Comparison of ENCODE assay signal across 1 cellular context in the genomic region with DNA sequence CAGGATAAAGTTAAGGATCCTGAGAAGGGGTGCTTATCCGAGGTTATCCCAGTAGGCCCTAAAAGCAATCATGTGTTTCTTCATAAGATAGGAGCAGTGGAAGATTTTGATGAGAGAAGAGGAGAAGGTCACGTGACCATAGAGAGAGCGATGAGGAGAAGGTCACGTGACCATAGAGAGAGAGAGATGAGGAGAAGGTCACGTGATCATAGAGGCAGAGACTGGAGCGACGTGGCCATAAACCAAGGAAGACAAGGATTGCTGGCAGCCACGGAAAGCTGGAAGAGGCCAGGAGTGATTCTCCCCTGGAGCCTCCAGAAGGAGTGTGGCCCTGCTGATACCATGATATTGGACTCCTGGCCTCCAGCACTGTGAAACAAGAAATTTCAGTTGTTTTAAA.
TF ChIP-seq lines count a peak whose summit lies in the region.

No MANE protein-coding gene starts in this region.

TF ChIP-seq in GM23338, 12 proteins besides CTCF, POLR2A, EP300 and RAD21 (continued from another document):
- TF ChIP-seq, protein P1, sequence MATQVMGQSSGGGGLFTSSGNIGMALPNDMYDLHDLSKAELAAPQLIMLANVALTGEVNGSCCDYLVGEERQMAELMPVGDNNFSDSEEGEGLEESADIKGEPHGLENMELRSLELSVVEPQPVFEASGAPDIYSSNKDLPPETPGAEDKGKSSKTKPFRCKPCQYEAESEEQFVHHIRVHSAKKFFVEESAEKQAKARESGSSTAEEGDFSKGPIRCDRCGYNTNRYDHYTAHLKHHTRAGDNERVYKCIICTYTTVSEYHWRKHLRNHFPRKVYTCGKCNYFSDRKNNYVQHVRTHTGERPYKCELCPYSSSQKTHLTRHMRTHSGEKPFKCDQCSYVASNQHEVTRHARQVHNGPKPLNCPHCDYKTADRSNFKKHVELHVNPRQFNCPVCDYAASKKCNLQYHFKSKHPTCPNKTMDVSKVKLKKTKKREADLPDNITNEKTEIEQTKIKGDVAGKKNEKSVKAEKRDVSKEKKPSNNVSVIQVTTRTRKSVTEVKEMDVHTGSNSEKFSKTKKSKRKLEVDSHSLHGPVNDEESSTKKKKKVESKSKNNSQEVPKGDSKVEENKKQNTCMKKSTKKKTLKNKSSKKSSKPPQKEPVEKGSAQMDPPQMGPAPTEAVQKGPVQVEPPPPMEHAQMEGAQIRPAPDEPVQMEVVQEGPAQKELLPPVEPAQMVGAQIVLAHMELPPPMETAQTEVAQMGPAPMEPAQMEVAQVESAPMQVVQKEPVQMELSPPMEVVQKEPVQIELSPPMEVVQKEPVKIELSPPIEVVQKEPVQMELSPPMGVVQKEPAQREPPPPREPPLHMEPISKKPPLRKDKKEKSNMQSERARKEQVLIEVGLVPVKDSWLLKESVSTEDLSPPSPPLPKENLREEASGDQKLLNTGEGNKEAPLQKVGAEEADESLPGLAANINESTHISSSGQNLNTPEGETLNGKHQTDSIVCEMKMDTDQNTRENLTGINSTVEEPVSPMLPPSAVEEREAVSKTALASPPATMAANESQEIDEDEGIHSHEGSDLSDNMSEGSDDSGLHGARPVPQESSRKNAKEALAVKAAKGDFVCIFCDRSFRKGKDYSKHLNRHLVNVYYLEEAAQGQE (IDR thresholded peaks at IDR 0.05; ENCODE audit: unreplicated experiment): no peak
- TF ChIP-seq STAT1 (IDR thresholded peaks at IDR 0.05; ENCODE audit: unreplicated experiment) (no peak), POLR2AphosphoS5 (IDR thresholded peaks at IDR 0.05; ENCODE audit: low read depth) (no peak), CREB1 (CRISPR knock-in tag; IDR thresholded peaks at IDR 0.05; ENCODE audit: low read depth) (no peak)
- TF ChIP-seq, protein P2, sequence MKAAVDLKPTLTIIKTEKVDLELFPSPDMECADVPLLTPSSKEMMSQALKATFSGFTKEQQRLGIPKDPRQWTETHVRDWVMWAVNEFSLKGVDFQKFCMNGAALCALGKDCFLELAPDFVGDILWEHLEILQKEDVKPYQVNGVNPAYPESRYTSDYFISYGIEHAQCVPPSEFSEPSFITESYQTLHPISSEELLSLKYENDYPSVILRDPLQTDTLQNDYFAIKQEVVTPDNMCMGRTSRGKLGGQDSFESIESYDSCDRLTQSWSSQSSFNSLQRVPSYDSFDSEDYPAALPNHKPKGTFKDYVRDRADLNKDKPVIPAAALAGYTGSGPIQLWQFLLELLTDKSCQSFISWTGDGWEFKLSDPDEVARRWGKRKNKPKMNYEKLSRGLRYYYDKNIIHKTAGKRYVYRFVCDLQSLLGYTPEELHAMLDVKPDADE (IDR thresholded peaks at IDR 0.05): no peak
- TF ChIP-seq, protein P3, sequence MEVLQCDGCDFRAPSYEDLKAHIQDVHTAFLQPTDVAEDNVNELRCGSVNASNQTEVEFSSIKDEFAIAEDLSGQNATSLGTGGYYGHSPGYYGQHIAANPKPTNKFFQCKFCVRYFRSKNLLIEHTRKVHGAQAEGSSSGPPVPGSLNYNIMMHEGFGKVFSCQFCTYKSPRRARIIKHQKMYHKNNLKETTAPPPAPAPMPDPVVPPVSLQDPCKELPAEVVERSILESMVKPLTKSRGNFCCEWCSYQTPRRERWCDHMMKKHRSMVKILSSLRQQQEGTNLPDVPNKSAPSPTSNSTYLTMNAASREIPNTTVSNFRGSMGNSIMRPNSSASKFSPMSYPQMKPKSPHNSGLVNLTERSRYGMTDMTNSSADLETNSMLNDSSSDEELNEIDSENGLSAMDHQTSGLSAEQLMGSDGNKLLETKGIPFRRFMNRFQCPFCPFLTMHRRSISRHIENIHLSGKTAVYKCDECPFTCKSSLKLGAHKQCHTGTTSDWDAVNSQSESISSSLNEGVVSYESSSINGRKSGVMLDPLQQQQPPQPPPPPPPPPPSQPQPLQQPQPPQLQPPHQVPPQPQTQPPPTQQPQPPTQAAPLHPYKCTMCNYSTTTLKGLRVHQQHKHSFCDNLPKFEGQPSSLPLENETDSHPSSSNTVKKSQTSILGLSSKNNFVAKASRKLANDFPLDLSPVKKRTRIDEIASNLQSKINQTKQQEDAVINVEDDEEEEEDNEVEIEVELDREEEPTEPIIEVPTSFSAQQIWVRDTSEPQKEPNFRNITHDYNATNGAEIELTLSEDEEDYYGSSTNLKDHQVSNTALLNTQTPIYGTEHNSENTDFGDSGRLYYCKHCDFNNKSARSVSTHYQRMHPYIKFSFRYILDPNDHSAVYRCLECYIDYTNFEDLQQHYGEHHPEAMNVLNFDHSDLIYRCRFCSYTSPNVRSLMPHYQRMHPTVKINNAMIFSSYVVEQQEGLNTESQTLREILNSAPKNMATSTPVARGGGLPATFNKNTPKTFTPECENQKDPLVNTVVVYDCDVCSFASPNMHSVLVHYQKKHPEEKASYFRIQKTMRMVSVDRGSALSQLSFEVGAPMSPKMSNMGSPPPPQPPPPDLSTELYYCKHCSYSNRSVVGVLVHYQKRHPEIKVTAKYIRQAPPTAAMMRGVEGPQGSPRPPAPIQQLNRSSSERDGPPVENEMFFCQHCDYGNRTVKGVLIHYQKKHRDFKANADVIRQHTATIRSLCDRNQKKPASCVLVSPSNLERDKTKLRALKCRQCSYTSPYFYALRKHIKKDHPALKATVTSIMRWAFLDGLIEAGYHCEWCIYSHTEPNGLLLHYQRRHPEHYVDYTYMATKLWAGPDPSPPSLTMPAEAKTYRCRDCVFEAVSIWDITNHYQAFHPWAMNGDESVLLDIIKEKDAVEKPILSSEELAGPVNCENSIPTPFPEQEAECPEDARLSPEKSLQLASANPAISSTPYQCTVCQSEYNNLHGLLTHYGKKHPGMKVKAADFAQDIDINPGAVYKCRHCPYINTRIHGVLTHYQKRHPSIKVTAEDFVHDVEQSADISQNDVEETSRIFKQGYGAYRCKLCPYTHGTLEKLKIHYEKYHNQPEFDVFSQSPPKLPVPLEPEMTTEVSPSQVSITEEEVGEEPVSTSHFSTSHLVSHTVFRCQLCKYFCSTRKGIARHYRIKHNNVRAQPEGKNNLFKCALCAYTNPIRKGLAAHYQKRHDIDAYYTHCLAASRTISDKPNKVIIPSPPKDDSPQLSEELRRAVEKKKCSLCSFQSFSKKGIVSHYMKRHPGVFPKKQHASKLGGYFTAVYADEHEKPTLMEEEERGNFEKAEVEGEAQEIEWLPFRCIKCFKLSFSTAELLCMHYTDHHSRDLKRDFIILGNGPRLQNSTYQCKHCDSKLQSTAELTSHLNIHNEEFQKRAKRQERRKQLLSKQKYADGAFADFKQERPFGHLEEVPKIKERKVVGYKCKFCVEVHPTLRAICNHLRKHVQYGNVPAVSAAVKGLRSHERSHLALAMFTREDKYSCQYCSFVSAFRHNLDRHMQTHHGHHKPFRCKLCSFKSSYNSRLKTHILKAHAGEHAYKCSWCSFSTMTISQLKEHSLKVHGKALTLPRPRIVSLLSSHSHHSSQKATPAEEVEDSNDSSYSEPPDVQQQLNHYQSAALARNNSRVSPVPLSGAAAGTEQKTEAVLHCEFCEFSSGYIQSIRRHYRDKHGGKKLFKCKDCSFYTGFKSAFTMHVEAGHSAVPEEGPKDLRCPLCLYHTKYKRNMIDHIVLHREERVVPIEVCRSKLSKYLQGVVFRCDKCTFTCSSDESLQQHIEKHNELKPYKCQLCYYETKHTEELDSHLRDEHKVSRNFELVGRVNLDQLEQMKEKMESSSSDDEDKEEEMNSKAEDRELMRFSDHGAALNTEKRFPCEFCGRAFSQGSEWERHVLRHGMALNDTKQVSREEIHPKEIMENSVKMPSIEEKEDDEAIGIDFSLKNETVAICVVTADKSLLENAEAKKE (CRISPR knock-in tag; IDR thresholded peaks at IDR 0.05): no peak
